ENCODE assay signal across 1 cellular context in the genomic region with DNA sequence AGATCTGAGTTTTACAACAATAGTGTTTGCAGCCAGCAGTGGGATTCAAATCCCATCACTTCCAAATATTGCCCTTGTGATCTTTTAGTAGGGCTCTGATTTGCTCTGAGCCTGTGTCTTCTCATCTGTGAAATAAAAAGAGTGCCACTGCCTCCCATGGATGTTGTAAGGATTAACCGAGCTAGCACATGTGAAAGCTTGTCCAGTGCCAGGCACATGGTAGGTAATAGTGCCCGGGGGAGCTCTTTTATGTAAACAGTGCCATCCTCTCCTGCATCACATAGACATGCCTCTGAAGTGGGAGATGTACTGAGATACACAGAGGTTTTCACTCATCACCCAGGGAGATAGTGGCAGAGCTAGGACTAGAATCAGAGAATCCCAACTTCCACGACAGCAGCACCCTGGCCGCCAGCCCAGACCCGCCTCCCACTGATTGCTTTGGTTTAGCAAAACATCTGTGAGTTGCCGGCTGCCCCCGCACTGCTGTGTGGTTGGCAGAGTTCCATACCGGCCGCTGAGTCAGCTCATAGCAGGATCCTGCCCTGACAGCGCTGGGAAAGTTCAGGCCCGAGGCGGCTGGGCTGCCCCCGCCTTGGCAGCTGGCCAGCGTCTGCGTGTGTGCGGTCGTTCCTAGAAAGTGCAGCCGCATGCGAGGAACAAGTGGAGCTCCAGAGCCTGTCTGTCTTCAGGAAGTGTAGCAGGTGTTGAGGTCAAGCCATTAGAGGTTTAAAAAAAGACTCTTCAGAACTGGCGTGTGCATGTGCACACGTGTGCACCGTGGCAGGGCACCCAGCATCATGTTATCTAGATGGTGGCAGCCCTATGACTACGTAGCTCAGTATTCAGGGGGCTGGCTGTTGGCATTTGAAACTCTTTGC.
TF ChIP-seq lines count a peak whose summit lies in the region.

No MANE protein-coding gene starts in this region.

TF ChIP-seq in K562, 482 proteins besides CTCF, POLR2A, EP300 and RAD21 (continued from another document and continues in another):
- TF ChIP-seq, protein P1, sequence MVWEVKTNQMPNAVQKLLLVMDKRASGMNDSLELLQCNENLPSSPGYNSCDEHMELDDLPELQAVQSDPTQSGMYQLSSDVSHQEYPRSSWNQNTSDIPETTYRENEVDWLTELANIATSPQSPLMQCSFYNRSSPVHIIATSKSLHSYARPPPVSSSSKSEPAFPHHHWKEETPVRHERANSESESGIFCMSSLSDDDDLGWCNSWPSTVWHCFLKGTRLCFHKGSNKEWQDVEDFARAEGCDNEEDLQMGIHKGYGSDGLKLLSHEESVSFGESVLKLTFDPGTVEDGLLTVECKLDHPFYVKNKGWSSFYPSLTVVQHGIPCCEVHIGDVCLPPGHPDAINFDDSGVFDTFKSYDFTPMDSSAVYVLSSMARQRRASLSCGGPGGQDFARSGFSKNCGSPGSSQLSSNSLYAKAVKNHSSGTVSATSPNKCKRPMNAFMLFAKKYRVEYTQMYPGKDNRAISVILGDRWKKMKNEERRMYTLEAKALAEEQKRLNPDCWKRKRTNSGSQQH (CRISPR knock-in tag; IDR thresholded peaks at IDR 0.05) = no peak
- TF ChIP-seq CBFA2T2 (conservative IDR thresholded peaks at IDR 0.05) (peak; percentile 97), ZNF668 (CRISPR knock-in tag; IDR thresholded peaks at IDR 0.05) (no peak), ZNF232 (CRISPR knock-in tag; IDR thresholded peaks at IDR 0.05) (no peak), ATF7 (IDR thresholded peaks at IDR 0.05) (peak; percentile 95), ZNF644 (tag; IDR thresholded peaks at IDR 0.05; ENCODE audit: low read depth) (peak; percentile 75; the same call in 1 of the 2 replicates), ZFP30 (CRISPR knock-in tag; IDR thresholded peaks at IDR 0.05; ENCODE audit: borderline replicate concordance) (no peak), NFIC (IDR thresholded peaks at IDR 0.05) (peak; percentile 100), RBM15 (IDR thresholded peaks at IDR 0.05; ENCODE audit: insufficient read depth, low read length) (no peak), IFI16 (CRISPR knock-in tag; IDR thresholded peaks at IDR 0.05) (no peak), NFATC3 (IDR thresholded peaks at IDR 0.05) (no peak), CBX8 (IDR thresholded peaks at IDR 0.05; ENCODE audit: borderline replicate concordance, extremely low read depth, low read depth, low read length, poor library complexity, severe bottlenecking) (no peak), FOXK2 (conservative IDR thresholded peaks at IDR 0.05 in 1 of 2, IDR thresholded peaks at IDR 0.05 in 1 of 2; ENCODE audit: low read depth in 2 of 2) (peak; percentile 81 to 96), ZNF561 (CRISPR knock-in tag; conservative IDR thresholded peaks at IDR 0.05) (no peak), ZC3H11A (IDR thresholded peaks at IDR 0.05; ENCODE audit: low read depth, low read length) (no peak; the same call in 1 of the 2 replicates), GATAD2B (IDR thresholded peaks at IDR 0.05; ENCODE audit: borderline replicate concordance) (peak; percentile 77; the same call in 1 of the 2 replicates), ZNF12 (CRISPR knock-in tag; IDR thresholded peaks at IDR 0.05) (no peak), ZNF146 (CRISPR knock-in tag; IDR thresholded peaks at IDR 0.05; ENCODE audit: unreplicated experiment) (no peak), MTA2 (IDR thresholded peaks at IDR 0.05; ENCODE audit: low read depth) (peak; percentile 84), ZNF76 (CRISPR knock-in tag; IDR thresholded peaks at IDR 0.05; ENCODE audit: borderline replicate concordance) (no peak; the same call in 1 of the 2 replicates), FOXK1 (CRISPR knock-in tag; IDR thresholded peaks at IDR 0.05; ENCODE audit: borderline replicate concordance) (no peak), PHF21A (IDR thresholded peaks at IDR 0.05; ENCODE audit: borderline replicate concordance, low read depth) (peak; percentile 66; the same call in 1 of the 2 replicates), ERF (CRISPR knock-in tag; IDR thresholded peaks at IDR 0.05) (no peak), CTBP1 (IDR thresholded peaks at IDR 0.05; ENCODE audit: borderline replicate concordance) (peak; percentile 98), RB1 (IDR thresholded peaks at IDR 0.05; ENCODE audit: low read depth) (peak; percentile 85), ZNF584 (CRISPR knock-in tag; IDR thresholded peaks at IDR 0.05; ENCODE audit: low read depth) (peak; percentile 84), NUFIP1 (IDR thresholded peaks at IDR 0.05; ENCODE audit: partially characterized antibody) (no peak), ETS2 (tag; IDR thresholded peaks at IDR 0.05; ENCODE audit: borderline replicate concordance, poor library complexity, severe bottlenecking) (no peak), CBFB (CRISPR knock-in tag; IDR thresholded peaks at IDR 0.05) (peak; percentile 91), ZZZ3 (IDR thresholded peaks at IDR 0.05) (no peak), JUND (IDR thresholded peaks at IDR 0.05; ENCODE audit: borderline replicate concordance, low read depth, low read length) (peak; percentile 97), JUND (tag; IDR thresholded peaks at IDR 0.05; ENCODE audit: borderline replicate concordance, low read depth, low read length) (peak; percentile 97; the same call in 2 of the 3 replicates), L3MBTL2 (IDR thresholded peaks at IDR 0.05) (peak; percentile 93), CBX5 (IDR thresholded peaks at IDR 0.05; ENCODE audit: borderline replicate concordance, low read depth) (no peak; the same call in 1 of the 2 replicates), NR3C1 (CRISPR knock-in tag; IDR thresholded peaks at IDR 0.05) (no peak)
- TF ChIP-seq, protein P2, sequence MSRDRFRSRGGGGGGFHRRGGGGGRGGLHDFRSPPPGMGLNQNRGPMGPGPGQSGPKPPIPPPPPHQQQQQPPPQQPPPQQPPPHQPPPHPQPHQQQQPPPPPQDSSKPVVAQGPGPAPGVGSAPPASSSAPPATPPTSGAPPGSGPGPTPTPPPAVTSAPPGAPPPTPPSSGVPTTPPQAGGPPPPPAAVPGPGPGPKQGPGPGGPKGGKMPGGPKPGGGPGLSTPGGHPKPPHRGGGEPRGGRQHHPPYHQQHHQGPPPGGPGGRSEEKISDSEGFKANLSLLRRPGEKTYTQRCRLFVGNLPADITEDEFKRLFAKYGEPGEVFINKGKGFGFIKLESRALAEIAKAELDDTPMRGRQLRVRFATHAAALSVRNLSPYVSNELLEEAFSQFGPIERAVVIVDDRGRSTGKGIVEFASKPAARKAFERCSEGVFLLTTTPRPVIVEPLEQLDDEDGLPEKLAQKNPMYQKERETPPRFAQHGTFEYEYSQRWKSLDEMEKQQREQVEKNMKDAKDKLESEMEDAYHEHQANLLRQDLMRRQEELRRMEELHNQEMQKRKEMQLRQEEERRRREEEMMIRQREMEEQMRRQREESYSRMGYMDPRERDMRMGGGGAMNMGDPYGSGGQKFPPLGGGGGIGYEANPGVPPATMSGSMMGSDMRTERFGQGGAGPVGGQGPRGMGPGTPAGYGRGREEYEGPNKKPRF (IDR thresholded peaks at IDR 0.05; ENCODE audit: low read depth, low read length) = no peak
- TF ChIP-seq, protein P3, sequence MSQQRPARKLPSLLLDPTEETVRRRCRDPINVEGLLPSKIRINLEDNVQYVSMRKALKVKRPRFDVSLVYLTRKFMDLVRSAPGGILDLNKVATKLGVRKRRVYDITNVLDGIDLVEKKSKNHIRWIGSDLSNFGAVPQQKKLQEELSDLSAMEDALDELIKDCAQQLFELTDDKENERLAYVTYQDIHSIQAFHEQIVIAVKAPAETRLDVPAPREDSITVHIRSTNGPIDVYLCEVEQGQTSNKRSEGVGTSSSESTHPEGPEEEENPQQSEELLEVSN (IDR thresholded peaks at IDR 0.05; ENCODE audit: borderline replicate concordance in 1 of 2, extremely low read depth in 1 of 2, insufficient read depth in 1 of 2, insufficient read length in 1 of 2, low read depth in 1 of 2, low read length in 1 of 2, poor library complexity in 1 of 2, severe bottlenecking in 1 of 2) = peak; percentile 71 to 83
- TF ChIP-seq, protein P4, sequence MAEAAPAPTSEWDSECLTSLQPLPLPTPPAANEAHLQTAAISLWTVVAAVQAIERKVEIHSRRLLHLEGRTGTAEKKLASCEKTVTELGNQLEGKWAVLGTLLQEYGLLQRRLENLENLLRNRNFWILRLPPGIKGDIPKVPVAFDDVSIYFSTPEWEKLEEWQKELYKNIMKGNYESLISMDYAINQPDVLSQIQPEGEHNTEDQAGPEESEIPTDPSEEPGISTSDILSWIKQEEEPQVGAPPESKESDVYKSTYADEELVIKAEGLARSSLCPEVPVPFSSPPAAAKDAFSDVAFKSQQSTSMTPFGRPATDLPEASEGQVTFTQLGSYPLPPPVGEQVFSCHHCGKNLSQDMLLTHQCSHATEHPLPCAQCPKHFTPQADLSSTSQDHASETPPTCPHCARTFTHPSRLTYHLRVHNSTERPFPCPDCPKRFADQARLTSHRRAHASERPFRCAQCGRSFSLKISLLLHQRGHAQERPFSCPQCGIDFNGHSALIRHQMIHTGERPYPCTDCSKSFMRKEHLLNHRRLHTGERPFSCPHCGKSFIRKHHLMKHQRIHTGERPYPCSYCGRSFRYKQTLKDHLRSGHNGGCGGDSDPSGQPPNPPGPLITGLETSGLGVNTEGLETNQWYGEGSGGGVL (CRISPR knock-in tag; IDR thresholded peaks at IDR 0.05) = no peak
- TF ChIP-seq, protein P5, sequence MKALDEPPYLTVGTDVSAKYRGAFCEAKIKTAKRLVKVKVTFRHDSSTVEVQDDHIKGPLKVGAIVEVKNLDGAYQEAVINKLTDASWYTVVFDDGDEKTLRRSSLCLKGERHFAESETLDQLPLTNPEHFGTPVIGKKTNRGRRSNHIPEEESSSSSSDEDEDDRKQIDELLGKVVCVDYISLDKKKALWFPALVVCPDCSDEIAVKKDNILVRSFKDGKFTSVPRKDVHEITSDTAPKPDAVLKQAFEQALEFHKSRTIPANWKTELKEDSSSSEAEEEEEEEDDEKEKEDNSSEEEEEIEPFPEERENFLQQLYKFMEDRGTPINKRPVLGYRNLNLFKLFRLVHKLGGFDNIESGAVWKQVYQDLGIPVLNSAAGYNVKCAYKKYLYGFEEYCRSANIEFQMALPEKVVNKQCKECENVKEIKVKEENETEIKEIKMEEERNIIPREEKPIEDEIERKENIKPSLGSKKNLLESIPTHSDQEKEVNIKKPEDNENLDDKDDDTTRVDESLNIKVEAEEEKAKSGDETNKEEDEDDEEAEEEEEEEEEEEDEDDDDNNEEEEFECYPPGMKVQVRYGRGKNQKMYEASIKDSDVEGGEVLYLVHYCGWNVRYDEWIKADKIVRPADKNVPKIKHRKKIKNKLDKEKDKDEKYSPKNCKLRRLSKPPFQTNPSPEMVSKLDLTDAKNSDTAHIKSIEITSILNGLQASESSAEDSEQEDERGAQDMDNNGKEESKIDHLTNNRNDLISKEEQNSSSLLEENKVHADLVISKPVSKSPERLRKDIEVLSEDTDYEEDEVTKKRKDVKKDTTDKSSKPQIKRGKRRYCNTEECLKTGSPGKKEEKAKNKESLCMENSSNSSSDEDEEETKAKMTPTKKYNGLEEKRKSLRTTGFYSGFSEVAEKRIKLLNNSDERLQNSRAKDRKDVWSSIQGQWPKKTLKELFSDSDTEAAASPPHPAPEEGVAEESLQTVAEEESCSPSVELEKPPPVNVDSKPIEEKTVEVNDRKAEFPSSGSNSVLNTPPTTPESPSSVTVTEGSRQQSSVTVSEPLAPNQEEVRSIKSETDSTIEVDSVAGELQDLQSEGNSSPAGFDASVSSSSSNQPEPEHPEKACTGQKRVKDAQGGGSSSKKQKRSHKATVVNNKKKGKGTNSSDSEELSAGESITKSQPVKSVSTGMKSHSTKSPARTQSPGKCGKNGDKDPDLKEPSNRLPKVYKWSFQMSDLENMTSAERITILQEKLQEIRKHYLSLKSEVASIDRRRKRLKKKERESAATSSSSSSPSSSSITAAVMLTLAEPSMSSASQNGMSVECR (CRISPR knock-in tag; IDR thresholded peaks at IDR 0.05) = peak; percentile 92
- TF ChIP-seq, protein P6, sequence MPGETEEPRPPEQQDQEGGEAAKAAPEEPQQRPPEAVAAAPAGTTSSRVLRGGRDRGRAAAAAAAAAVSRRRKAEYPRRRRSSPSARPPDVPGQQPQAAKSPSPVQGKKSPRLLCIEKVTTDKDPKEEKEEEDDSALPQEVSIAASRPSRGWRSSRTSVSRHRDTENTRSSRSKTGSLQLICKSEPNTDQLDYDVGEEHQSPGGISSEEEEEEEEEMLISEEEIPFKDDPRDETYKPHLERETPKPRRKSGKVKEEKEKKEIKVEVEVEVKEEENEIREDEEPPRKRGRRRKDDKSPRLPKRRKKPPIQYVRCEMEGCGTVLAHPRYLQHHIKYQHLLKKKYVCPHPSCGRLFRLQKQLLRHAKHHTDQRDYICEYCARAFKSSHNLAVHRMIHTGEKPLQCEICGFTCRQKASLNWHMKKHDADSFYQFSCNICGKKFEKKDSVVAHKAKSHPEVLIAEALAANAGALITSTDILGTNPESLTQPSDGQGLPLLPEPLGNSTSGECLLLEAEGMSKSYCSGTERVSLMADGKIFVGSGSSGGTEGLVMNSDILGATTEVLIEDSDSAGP (CRISPR knock-in tag; IDR thresholded peaks at IDR 0.05) = no peak
- TF ChIP-seq, protein P7, sequence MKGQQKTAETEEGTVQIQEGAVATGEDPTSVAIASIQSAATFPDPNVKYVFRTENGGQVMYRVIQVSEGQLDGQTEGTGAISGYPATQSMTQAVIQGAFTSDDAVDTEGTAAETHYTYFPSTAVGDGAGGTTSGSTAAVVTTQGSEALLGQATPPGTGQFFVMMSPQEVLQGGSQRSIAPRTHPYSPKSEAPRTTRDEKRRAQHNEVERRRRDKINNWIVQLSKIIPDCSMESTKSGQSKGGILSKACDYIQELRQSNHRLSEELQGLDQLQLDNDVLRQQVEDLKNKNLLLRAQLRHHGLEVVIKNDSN (CRISPR knock-in tag; IDR thresholded peaks at IDR 0.05) = peak; percentile 51; the same call in 1 of the 2 replicates
- TF ChIP-seq, protein P8, sequence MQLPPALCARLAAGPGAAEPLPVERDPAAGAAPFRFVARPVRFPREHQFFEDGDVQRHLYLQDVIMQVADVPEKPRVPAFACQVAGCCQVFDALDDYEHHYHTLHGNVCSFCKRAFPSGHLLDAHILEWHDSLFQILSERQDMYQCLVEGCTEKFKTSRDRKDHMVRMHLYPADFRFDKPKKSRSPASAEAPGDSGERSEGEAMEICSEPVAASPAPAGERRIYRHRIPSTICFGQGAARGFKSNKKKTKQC (CRISPR knock-in tag; IDR thresholded peaks at IDR 0.05) = peak; percentile 59; the same call in 1 of the 2 replicates
- TF ChIP-seq, protein P9, sequence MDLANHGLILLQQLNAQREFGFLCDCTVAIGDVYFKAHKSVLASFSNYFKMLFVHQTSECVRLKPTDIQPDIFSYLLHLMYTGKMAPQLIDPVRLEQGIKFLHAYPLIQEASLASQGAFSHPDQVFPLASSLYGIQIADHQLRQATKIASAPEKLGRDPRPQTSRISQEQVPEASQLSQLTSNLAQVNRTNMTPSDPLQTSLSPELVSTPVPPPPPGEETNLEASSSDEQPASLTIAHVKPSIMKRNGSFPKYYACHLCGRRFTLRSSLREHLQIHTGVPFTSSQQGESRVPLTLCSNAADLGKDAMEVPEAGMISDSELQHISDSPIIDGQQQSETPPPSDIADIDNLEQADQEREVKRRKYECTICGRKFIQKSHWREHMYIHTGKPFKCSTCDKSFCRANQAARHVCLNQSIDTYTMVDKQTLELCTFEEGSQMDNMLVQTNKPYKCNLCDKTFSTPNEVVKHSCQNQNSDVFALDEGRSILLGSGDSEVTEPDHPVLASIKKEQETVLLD (IDR thresholded peaks at IDR 0.05) = 0 out of 2 replicates have a peak, but pooled peaks have one; percentile 31
- TF ChIP-seq, protein P10, sequence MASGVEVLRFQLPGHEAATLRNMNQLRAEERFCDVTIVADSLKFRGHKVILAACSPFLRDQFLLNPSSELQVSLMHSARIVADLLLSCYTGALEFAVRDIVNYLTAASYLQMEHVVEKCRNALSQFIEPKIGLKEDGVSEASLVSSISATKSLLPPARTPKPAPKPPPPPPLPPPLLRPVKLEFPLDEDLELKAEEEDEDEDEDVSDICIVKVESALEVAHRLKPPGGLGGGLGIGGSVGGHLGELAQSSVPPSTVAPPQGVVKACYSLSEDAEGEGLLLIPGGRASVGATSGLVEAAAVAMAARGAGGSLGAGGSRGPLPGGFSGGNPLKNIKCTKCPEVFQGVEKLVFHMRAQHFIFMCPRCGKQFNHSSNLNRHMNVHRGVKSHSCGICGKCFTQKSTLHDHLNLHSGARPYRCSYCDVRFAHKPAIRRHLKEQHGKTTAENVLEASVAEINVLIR (CRISPR knock-in tag; IDR thresholded peaks at IDR 0.05) = peak; percentile 69
